8 cellular contexts compared by ENCODE assay signal in the genomic region with DNA sequence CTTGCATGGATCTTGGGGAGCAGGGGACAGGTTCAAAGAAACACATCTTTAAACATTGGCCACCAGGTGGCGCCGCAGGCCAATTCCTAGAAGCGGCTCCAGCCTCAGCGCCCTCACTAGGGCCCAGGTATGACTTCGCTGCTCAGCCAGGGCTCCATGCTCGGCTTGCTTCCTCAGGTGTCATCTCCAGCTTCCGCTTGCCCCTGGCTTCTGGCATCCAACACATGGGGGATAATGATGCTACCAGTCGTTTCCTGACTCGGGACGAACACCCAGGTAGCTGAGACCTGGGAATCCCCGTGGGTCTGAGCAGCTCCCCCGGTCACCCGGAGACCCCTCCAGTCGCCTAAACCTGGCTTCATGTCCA. TPM values are rescaled to one million over a fixed set of nuclear protein-coding genes. Genes with fewer than 3 reads are reported as not detected.
DNase-seq lines count a peak whose midpoint lies in the region; ATAC-seq, FAIRE-seq and TF ChIP-seq lines count a peak whose summit lies in the region.

No MANE protein-coding gene starts in this region.

- BruUV-seq in HepG2 (replicated peaks; lab: Mats Ljungman, UMichigan): no TSS peak

- CTCF ChIA-PET in HepG2 (lab: Yijun Ruan, JAX; ENCODE audit: low intra/inter-chr PET ratio, low total read pairs): interaction anchor here (0.9 to 3.3 kb wide), 4 partner anchors 32 to 169 kb away, joined by 3 to 52 read pairs (median 4); no protein-coding TSS in a partner anchor

- H3K27ac ChIP-seq in HepG2 (ENCODE audit: extremely low read length, insufficient read depth, low read length): no peak overlapping the region

- in situ Hi-C loops in HepG2 (cut with HindIII; ENCODE audit: extremely low pct_ligation_motif_present, low pct_unique_long_range_greater_than_20kb): no loop called here

- POLR2A ChIA-PET in HepG2 (lab: Yijun Ruan, JAX): interaction anchor here (0.8 to 11.0 kb wide), 3 partner anchors 38 to 122 kb away, joined by 3 to 113 read pairs (median 4); partner anchors contain the start of gene PMF1

- intact Hi-C loops in HepG2 (cut with micrococcal nuclease; ENCODE audit: unreplicated experiment): loop anchor here (1.0 kb wide), 2 partner anchors 39 to 134 kb away; no protein-coding TSS in a partner anchor

- H3K36me3 ChIP-seq in HepG2 (replicated peaks in 1 of 2; ENCODE audit: control insufficient read depth in 1 of 2, insufficient read depth in 2 of 2, low read length in 2 of 2): peaks cover 2% of the 10 kb centered on the region in 2 experiments; a peak in 1 of 5 replicates

- H3K79me2 ChIP-seq in HepG2 (ENCODE audit: insufficient read depth, low read length): no peaks in the 10 kb centered on the region

- no peak for TF ChIP-seq POLR2A in HepG2 (IDR thresholded peaks at IDR 0.05; ENCODE audit: insufficient read depth in 1 of 2, low read depth in 2 of 2, low read length in 2 of 2)

- WGBS in HepG2 (ENCODE audit: low lambda C conversion rate): 63% methylated on average over 6 of the region's 14 CpGs

- no peak overlapping the region for H3K9ac ChIP-seq in HepG2 (ENCODE audit: insufficient read depth, low read depth, low read length)

- no peaks in the 10 kb centered on the region for H3K27me3 ChIP-seq in HepG2 (ENCODE audit: control insufficient read depth in 1 of 2, insufficient read depth in 2 of 2, low read length in 2 of 2)

- peaks cover 47% of the 10 kb centered on the region for H3K4me1 ChIP-seq in HepG2 (ENCODE audit: insufficient read depth, low read length)

- no peak overlapping the region for H2AFZ ChIP-seq in HepG2 (ENCODE audit: low read length)

- peak; percentile 93 for TF ChIP-seq RAD21 in HepG2 (CRISPR knock-in tag; IDR thresholded peaks at IDR 0.05)

- TF ChIP-seq EP300 in HepG2 (IDR thresholded peaks at IDR 0.05; ENCODE audit: low read depth in 2 of 2, low read length in 2 of 2) (no peak), HepG2 (CRISPR knock-in tag; IDR thresholded peaks at IDR 0.05; ENCODE audit: borderline replicate concordance) (no peak)

- H3K4me2 ChIP-seq in HepG2 (ENCODE audit: low read depth, low read length): no peak overlapping the region

- no peaks in the 10 kb centered on the region for H4K20me1 ChIP-seq in HepG2 (ENCODE audit: insufficient read depth, low read length)

- no peak overlapping the region for H3K4me3 ChIP-seq in HepG2 (replicated peaks in 1 of 3; ENCODE audit: insufficient read depth in 1 of 3, low read depth in 2 of 3, low read length in 3 of 3)

- TF ChIP-seq CTCF in HepG2 (CRISPR knock-in tag; IDR thresholded peaks at IDR 0.05): peak; percentile 92

- peak; percentile 50 for DNase-seq in DMS 273 treated with DMSO at 0.1 percent for 48 hours (lab: John Stamatoyannopoulos, UW)
- DNase-seq in NCI-H460 (ENCODE audit: extremely low read depth, low read depth): peak; percentile 90
- peak; percentile 89 to 92 for DNase-seq in activated CD4-positive, alpha-beta T cell treated with anti-CD3 and anti-CD28 coated beads for 4 hours
- peak; percentile 89 for DNase-seq in cerebellum (ENCODE audit: low spot score)
- DNase-seq in HepG2 (ENCODE audit: low spot score): peak; percentile 74
- peak; percentile 84 to 89 (median 88) for DNase-seq in stimulated activated CD4-positive, alpha-beta T cell treated with anti-CD3 and anti-CD28 coated beads, TNF-alpha, amount 100 ng/mL, for 24 hours (ENCODE audit: low read depth in 3 of 3)

- ATAC-seq in HG02798 (IDR thresholded peaks at IDR 0.05; ENCODE audit: poor library complexity, unreplicated experiment): peak; percentile 75
- ATAC-seq in HepG2: peak; percentile 79
- ATAC-seq in HG03175 (IDR thresholded peaks at IDR 0.05; ENCODE audit: unreplicated experiment): no peak

- peak; percentile 92 for FAIRE-seq in HepG2 (lab: Jason Lieb, UNC)

- H3K9me3 ChIP-seq in HepG2 (ENCODE audit: low read length): no peaks in the 10 kb centered on the region

RNA-seq across cellular contexts. Expression of gene MEX3A, which starts 8.5 kb away (rescaled TPM):
- total RNA-seq in NCI-H460 (2014; rRNA removed; shearing (Covaris generic)): 2.8 and 3.0 TPM in 2 replicates
- polyA plus RNA-seq in NCI-H460 (2014; cell fraction: nucleus; rRNA removed): 1.5 and 1.8 TPM in 2 replicates
- total RNA-seq in cerebellum: 49.8 TPM
- total RNA-seq in HepG2 (2016; rRNA removed; fragmentation: Illumina TruSeq; extraction: Trizol): 7.6 TPM in 2 replicates
- total RNA-seq in HepG2 (2016; cell fraction: cytosol; rRNA removed; fragmentation: Illumina TruSeq; extraction: Trizol; ENCODE audit: low read depth): 1.4 and 2.5 TPM in 2 replicates
- total RNA-seq in HepG2 (2016; cell fraction: insoluble cytoplasmic fraction; rRNA removed; fragmentation: Illumina TruSeq; extraction: Trizol): 5.3 and 7.9 TPM in 2 replicates
- 4.5 and 7.8 TPM in 2 replicates for total RNA-seq in HepG2 (2016; cell fraction: membrane; rRNA removed; fragmentation: Illumina TruSeq; extraction: Trizol)
- 6.2 and 7.5 TPM in 2 replicates for total RNA-seq in HepG2 (2016; cell fraction: nucleus; rRNA removed; fragmentation: Illumina TruSeq; extraction: Trizol)
- polyA plus RNA-seq in HepG2 (2011; rRNA removed): 9.0 and 9.1 TPM in 2 replicates
- polyA plus RNA-seq in HepG2 (2011; cell fraction: cytosol; rRNA removed): 7.3 and 8.1 TPM in 2 replicates
- polyA plus RNA-seq in HepG2 (2011; cell fraction: nucleus; rRNA removed): 11.9 and 12.9 TPM in 2 replicates
- 4.3 and 9.1 TPM in 2 replicates for polyA plus RNA-seq in HepG2 (2012)
- polyA plus RNA-seq in HepG2 (2016; cell fraction: cytosol; fragmentation: Illumina TruSeq; extraction: Trizol; ENCODE audit: low read depth): 2.9 and 3.3 TPM in 2 replicates
- polyA plus RNA-seq in HepG2 (2016; cell fraction: insoluble cytoplasmic fraction; fragmentation: Illumina TruSeq; extraction: Trizol; ENCODE audit: low read depth): 10.7 and 11.1 TPM in 2 replicates
- polyA plus RNA-seq in HepG2 (2016; cell fraction: membrane; fragmentation: Illumina TruSeq; extraction: Trizol; ENCODE audit: low read depth): 4.7 and 6.0 TPM in 2 replicates
- 14.7 and 15.4 TPM in 2 replicates for polyA plus RNA-seq in HepG2 (2016; cell fraction: nucleus; fragmentation: Illumina TruSeq; extraction: Trizol; ENCODE audit: insufficient read depth, low read depth)
- 2.3 and 13.0 TPM in 2 replicates for polyA minus RNA-seq in HepG2 (2011; rRNA and poly(A)+ RNA removed; ENCODE audit: low replicate concordance)
- 10.6 and 11.8 TPM in 2 replicates for polyA minus RNA-seq in HepG2 (2011; cell fraction: cytosol; rRNA and poly(A)+ RNA removed)
- polyA minus RNA-seq in HepG2 (2011; cell fraction: nucleus; rRNA and poly(A)+ RNA removed): 4.1 and 6.2 TPM in 2 replicates

RNA-seq across cellular contexts. Expression of gene LMNA, which starts 23.7 kb away (rescaled TPM):
- 315 and 336 TPM in 2 replicates for total RNA-seq in NCI-H460 (2014; rRNA removed; shearing (Covaris generic))
- 740 and 920 TPM in 2 replicates for polyA plus RNA-seq in NCI-H460 (2014; cell fraction: nucleus; rRNA removed)
- 26.9 TPM for total RNA-seq in cerebellum
- 190 and 225 TPM in 2 replicates for total RNA-seq in HepG2 (2016; rRNA removed; fragmentation: Illumina TruSeq; extraction: Trizol)
- 16.7 and 20.3 TPM in 2 replicates for total RNA-seq in HepG2 (2016; cell fraction: cytosol; rRNA removed; fragmentation: Illumina TruSeq; extraction: Trizol; ENCODE audit: low read depth)
- total RNA-seq in HepG2 (2016; cell fraction: insoluble cytoplasmic fraction; rRNA removed; fragmentation: Illumina TruSeq; extraction: Trizol): 150 and 214 TPM in 2 replicates
- total RNA-seq in HepG2 (2016; cell fraction: membrane; rRNA removed; fragmentation: Illumina TruSeq; extraction: Trizol): 22.8 and 26.6 TPM in 2 replicates
- total RNA-seq in HepG2 (2016; cell fraction: nucleus; rRNA removed; fragmentation: Illumina TruSeq; extraction: Trizol): 106 and 117 TPM in 2 replicates
- polyA plus RNA-seq in HepG2 (2011; rRNA removed): 107 and 110 TPM in 2 replicates
- 79.6 and 122 TPM in 2 replicates for polyA plus RNA-seq in HepG2 (2011; cell fraction: cytosol; rRNA removed)
- polyA plus RNA-seq in HepG2 (2011; cell fraction: nucleus; rRNA removed): 236 and 366 TPM in 2 replicates
- polyA plus RNA-seq in HepG2 (2012): 86.7 and 101 TPM in 2 replicates
- 11.1 and 13.2 TPM in 2 replicates for polyA plus RNA-seq in HepG2 (2016; cell fraction: cytosol; fragmentation: Illumina TruSeq; extraction: Trizol; ENCODE audit: low read depth)
- 143 and 179 TPM in 2 replicates for polyA plus RNA-seq in HepG2 (2016; cell fraction: insoluble cytoplasmic fraction; fragmentation: Illumina TruSeq; extraction: Trizol; ENCODE audit: low read depth)
- 12.6 and 16.9 TPM in 2 replicates for polyA plus RNA-seq in HepG2 (2016; cell fraction: membrane; fragmentation: Illumina TruSeq; extraction: Trizol; ENCODE audit: low read depth)
- 177 and 182 TPM in 2 replicates for polyA plus RNA-seq in HepG2 (2016; cell fraction: nucleus; fragmentation: Illumina TruSeq; extraction: Trizol; ENCODE audit: insufficient read depth, low read depth)
- polyA minus RNA-seq in HepG2 (2011; rRNA and poly(A)+ RNA removed; ENCODE audit: low replicate concordance): 159 and 307 TPM in 2 replicates
- polyA minus RNA-seq in HepG2 (2011; cell fraction: cytosol; rRNA and poly(A)+ RNA removed): 120 and 130 TPM in 2 replicates
- polyA minus RNA-seq in HepG2 (2011; cell fraction: nucleus; rRNA and poly(A)+ RNA removed): 67.7 and 70.4 TPM in 2 replicates

RNA-seq across cellular contexts. Expression of gene RAB25, which starts 29.8 kb away (rescaled TPM):
- total RNA-seq in NCI-H460 (2014; rRNA removed; shearing (Covaris generic)): not detected in 2 replicates
- not detected in 2 replicates for polyA plus RNA-seq in NCI-H460 (2014; cell fraction: nucleus; rRNA removed)
- not detected for total RNA-seq in cerebellum
- 0.20 TPM in 1 of 2 replicates, not detected in the other for total RNA-seq in HepG2 (2016; rRNA removed; fragmentation: Illumina TruSeq; extraction: Trizol)
- total RNA-seq in HepG2 (2016; cell fraction: cytosol; rRNA removed; fragmentation: Illumina TruSeq; extraction: Trizol; ENCODE audit: low read depth): not detected in 2 replicates
- total RNA-seq in HepG2 (2016; cell fraction: insoluble cytoplasmic fraction; rRNA removed; fragmentation: Illumina TruSeq; extraction: Trizol): 0.17 TPM in 1 of 2 replicates, not detected in the other
- 0.17 TPM in 1 of 2 replicates, not detected in the other for total RNA-seq in HepG2 (2016; cell fraction: membrane; rRNA removed; fragmentation: Illumina TruSeq; extraction: Trizol)
- not detected in 2 replicates for total RNA-seq in HepG2 (2016; cell fraction: nucleus; rRNA removed; fragmentation: Illumina TruSeq; extraction: Trizol)
- polyA plus RNA-seq in HepG2 (2011; rRNA removed): 0.12 and 0.22 TPM in 2 replicates
- polyA plus RNA-seq in HepG2 (2011; cell fraction: cytosol; rRNA removed): 0.12 and 0.21 TPM in 2 replicates
- 0.33 and 0.37 TPM in 2 replicates for polyA plus RNA-seq in HepG2 (2011; cell fraction: nucleus; rRNA removed)
- 0.33 and 0.34 TPM in 2 replicates for polyA plus RNA-seq in HepG2 (2012)
- not detected in 2 replicates for polyA plus RNA-seq in HepG2 (2016; cell fraction: cytosol; fragmentation: Illumina TruSeq; extraction: Trizol; ENCODE audit: low read depth)
- polyA plus RNA-seq in HepG2 (2016; cell fraction: insoluble cytoplasmic fraction; fragmentation: Illumina TruSeq; extraction: Trizol; ENCODE audit: low read depth): not detected in 2 replicates
- polyA plus RNA-seq in HepG2 (2016; cell fraction: membrane; fragmentation: Illumina TruSeq; extraction: Trizol; ENCODE audit: low read depth): not detected in 2 replicates
- polyA plus RNA-seq in HepG2 (2016; cell fraction: nucleus; fragmentation: Illumina TruSeq; extraction: Trizol; ENCODE audit: insufficient read depth, low read depth): not detected in 2 replicates
- not detected in 2 replicates for polyA minus RNA-seq in HepG2 (2011; rRNA and poly(A)+ RNA removed; ENCODE audit: low replicate concordance)
- not detected in 2 replicates for polyA minus RNA-seq in HepG2 (2011; cell fraction: cytosol; rRNA and poly(A)+ RNA removed)
- not detected in 2 replicates for polyA minus RNA-seq in HepG2 (2011; cell fraction: nucleus; rRNA and poly(A)+ RNA removed)

RNA-seq across cellular contexts. Expression of gene LAMTOR2, which starts 36.2 kb away (rescaled TPM):
- total RNA-seq in NCI-H460 (2014; rRNA removed; shearing (Covaris generic)): 93.6 and 97.6 TPM in 2 replicates
- polyA plus RNA-seq in NCI-H460 (2014; cell fraction: nucleus; rRNA removed): 64.9 and 67.9 TPM in 2 replicates
- 19.6 TPM for total RNA-seq in cerebellum
- total RNA-seq in HepG2 (2016; rRNA removed; fragmentation: Illumina TruSeq; extraction: Trizol): 66.4 and 84.0 TPM in 2 replicates
- total RNA-seq in HepG2 (2016; cell fraction: cytosol; rRNA removed; fragmentation: Illumina TruSeq; extraction: Trizol; ENCODE audit: low read depth): 39.6 and 58.1 TPM in 2 replicates
- 68.2 and 78.9 TPM in 2 replicates for total RNA-seq in HepG2 (2016; cell fraction: insoluble cytoplasmic fraction; rRNA removed; fragmentation: Illumina TruSeq; extraction: Trizol)
- 45.1 and 68.3 TPM in 2 replicates for total RNA-seq in HepG2 (2016; cell fraction: membrane; rRNA removed; fragmentation: Illumina TruSeq; extraction: Trizol)
- total RNA-seq in HepG2 (2016; cell fraction: nucleus; rRNA removed; fragmentation: Illumina TruSeq; extraction: Trizol): 22.4 and 23.2 TPM in 2 replicates
- 36.5 and 44.9 TPM in 2 replicates for polyA plus RNA-seq in HepG2 (2011; rRNA removed)
- 45.1 and 65.7 TPM in 2 replicates for polyA plus RNA-seq in HepG2 (2011; cell fraction: cytosol; rRNA removed)
- 14.0 and 16.2 TPM in 2 replicates for polyA plus RNA-seq in HepG2 (2011; cell fraction: nucleus; rRNA removed)
- 28.1 and 35.0 TPM in 2 replicates for polyA plus RNA-seq in HepG2 (2012)
- 49.1 and 78.5 TPM in 2 replicates for polyA plus RNA-seq in HepG2 (2016; cell fraction: cytosol; fragmentation: Illumina TruSeq; extraction: Trizol; ENCODE audit: low read depth)
- polyA plus RNA-seq in HepG2 (2016; cell fraction: insoluble cytoplasmic fraction; fragmentation: Illumina TruSeq; extraction: Trizol; ENCODE audit: low read depth): 91.2 and 98.7 TPM in 2 replicates
- 42.8 and 62.9 TPM in 2 replicates for polyA plus RNA-seq in HepG2 (2016; cell fraction: membrane; fragmentation: Illumina TruSeq; extraction: Trizol; ENCODE audit: low read depth)
- 45.4 and 50.6 TPM in 2 replicates for polyA plus RNA-seq in HepG2 (2016; cell fraction: nucleus; fragmentation: Illumina TruSeq; extraction: Trizol; ENCODE audit: insufficient read depth, low read depth)
- polyA minus RNA-seq in HepG2 (2011; rRNA and poly(A)+ RNA removed; ENCODE audit: low replicate concordance): 18.1 and 65.8 TPM in 2 replicates
- 8.4 and 8.6 TPM in 2 replicates for polyA minus RNA-seq in HepG2 (2011; cell fraction: cytosol; rRNA and poly(A)+ RNA removed)
- 6.3 and 9.4 TPM in 2 replicates for polyA minus RNA-seq in HepG2 (2011; cell fraction: nucleus; rRNA and poly(A)+ RNA removed)

RNA-seq across cellular contexts. Expression of gene UBQLN4, which starts 37.2 kb away (rescaled TPM):
- total RNA-seq in NCI-H460 (2014; rRNA removed; shearing (Covaris generic)): 44.6 and 45.5 TPM in 2 replicates
- 53.2 and 61.7 TPM in 2 replicates for polyA plus RNA-seq in NCI-H460 (2014; cell fraction: nucleus; rRNA removed)
- total RNA-seq in cerebellum (21.9 TPM), HepG2 (2016; rRNA removed; fragmentation: Illumina TruSeq; extraction: Trizol) (31.5 and 33.2 TPM in 2 replicates)
- 20.1 and 22.6 TPM in 2 replicates for total RNA-seq in HepG2 (2016; cell fraction: cytosol; rRNA removed; fragmentation: Illumina TruSeq; extraction: Trizol; ENCODE audit: low read depth)
- total RNA-seq in HepG2 (2016; cell fraction: insoluble cytoplasmic fraction; rRNA removed; fragmentation: Illumina TruSeq; extraction: Trizol): 29.3 and 31.9 TPM in 2 replicates
- 26.2 and 29.2 TPM in 2 replicates for total RNA-seq in HepG2 (2016; cell fraction: membrane; rRNA removed; fragmentation: Illumina TruSeq; extraction: Trizol)
- 21.0 and 23.5 TPM in 2 replicates for total RNA-seq in HepG2 (2016; cell fraction: nucleus; rRNA removed; fragmentation: Illumina TruSeq; extraction: Trizol)
- 39.8 and 42.0 TPM in 2 replicates for polyA plus RNA-seq in HepG2 (2011; rRNA removed)
- polyA plus RNA-seq in HepG2 (2011; cell fraction: cytosol; rRNA removed): 29.0 and 30.8 TPM in 2 replicates
- 55.5 and 56.3 TPM in 2 replicates for polyA plus RNA-seq in HepG2 (2011; cell fraction: nucleus; rRNA removed)
- 24.3 and 30.2 TPM in 2 replicates for polyA plus RNA-seq in HepG2 (2012)
- 6.2 and 6.6 TPM in 2 replicates for polyA plus RNA-seq in HepG2 (2016; cell fraction: cytosol; fragmentation: Illumina TruSeq; extraction: Trizol; ENCODE audit: low read depth)
- polyA plus RNA-seq in HepG2 (2016; cell fraction: insoluble cytoplasmic fraction; fragmentation: Illumina TruSeq; extraction: Trizol; ENCODE audit: low read depth): 36.9 and 41.7 TPM in 2 replicates
- 19.4 and 20.1 TPM in 2 replicates for polyA plus RNA-seq in HepG2 (2016; cell fraction: membrane; fragmentation: Illumina TruSeq; extraction: Trizol; ENCODE audit: low read depth)
- 54.4 and 62.1 TPM in 2 replicates for polyA plus RNA-seq in HepG2 (2016; cell fraction: nucleus; fragmentation: Illumina TruSeq; extraction: Trizol; ENCODE audit: insufficient read depth, low read depth)
- 59.1 and 110 TPM in 2 replicates for polyA minus RNA-seq in HepG2 (2011; rRNA and poly(A)+ RNA removed; ENCODE audit: low replicate concordance)
- polyA minus RNA-seq in HepG2 (2011; cell fraction: cytosol; rRNA and poly(A)+ RNA removed): 20.7 and 24.4 TPM in 2 replicates
- polyA minus RNA-seq in HepG2 (2011; cell fraction: nucleus; rRNA and poly(A)+ RNA removed): 14.0 and 20.0 TPM in 2 replicates
